ENCODE assay signal across 25 cellular contexts in genomic region chr4:138639018-138639876, GRCh38.
DNase-seq lines count a peak whose midpoint lies in the region; ATAC-seq, FAIRE-seq and TF ChIP-seq lines count a peak whose summit lies in the region.
"Had no signal": no experiment of that assay in that cellular context is flagged by ENCODE, and none has a peak within 500 bp of the region (broad histone marks: within the 10 kb centered on the region; RNA-seq: fewer than 3 reads in every experiment).

No MANE protein-coding gene starts in this region.

- H3K9me3 Mint-ChIP-seq in stimulated activated naive B cell treated with anti-CD40 and anti-IgM and Interleukin-4, amounts not matched to agents 10 μg/mL and 1 μg/mL and 100 μg/mL, for 72 hours: peaks cover 3% of the 10 kb centered on the region in 2 donors
- H3K9me3 Mint-ChIP-seq: activated naive CD4-positive, alpha-beta T cell treated with anti-CD3 and anti-CD28 coated beads, Interleukin-2, amount 10 ng/mL, durations not matched to agents 7 days and 5 days; activated T-cell treated with anti-CD3 and anti-CD28 coated beads, Interleukin-2, amount 50 U/mL, for 4 hours had no signal

- H3K9ac ChIP-seq in Karpas-422 (ENCODE audit: low read length): no peak overlapping the region

- H3K4me1 ChIP-seq in foreskin keratinocyte: no peaks in the 10 kb centered on the region
- H3K4me1 ChIP-seq in thyroid gland: peaks cover under 1 to 7% of the 10 kb centered on the region in 2 donors
- H3K4me1 ChIP-seq in Karpas-422 (ENCODE audit: low read length): peaks cover 2% of the 10 kb centered on the region
- H3K4me1 ChIP-seq: upper lobe of left lung had no signal

- no peak overlapping the region for H3K27ac ChIP-seq in foreskin keratinocyte
- no peak overlapping the region for H3K27ac ChIP-seq in thyroid gland
- H3K27ac ChIP-seq in Karpas-422 (ENCODE audit: low read length): no peak overlapping the region
- H3K27ac ChIP-seq: heart right ventricle, ovary, sigmoid colon, upper lobe of left lung, VCaP had no signal

- H3K27me3 Mint-ChIP-seq in stimulated activated naive B cell treated with anti-CD40 and anti-IgM and Interleukin-4, amounts not matched to agents 10 μg/mL and 1 μg/mL and 100 μg/mL, for 72 hours: peaks cover 4 to 20% of the 10 kb centered on the region in 2 donors
- H3K27me3 Mint-ChIP-seq: activated naive CD4-positive, alpha-beta T cell treated with anti-CD3 and anti-CD28 coated beads, Interleukin-2, amount 10 ng/mL, durations not matched to agents 7 days and 5 days had no signal

- H3K9me3 ChIP-seq in thyroid gland (no peaks in the 10 kb centered on the region), Karpas-422 (ENCODE audit: low read length) (no peaks in the 10 kb centered on the region)
- H3K9me3 ChIP-seq: heart right ventricle, ovary, sigmoid colon, upper lobe of left lung had no signal

- DNase-seq in Caki2 (ENCODE audit: low read depth) (peak; percentile 38), LNCaP clone FGC (ENCODE audit: low read depth) (peak; percentile 15), astrocyte of the spinal cord (ENCODE audit: low read depth, low spot score) (peak; percentile 46), foreskin keratinocyte (peak; percentile 39 to 72), thyroid gland (no peak), Karpas-422 (no peak), urothelium cell line (ENCODE audit: low spot score) (no peak)
- DNase-seq in stimulated activated naive B cell treated with anti-CD40 and anti-IgM and Interleukin-4, amounts not matched to agents 10 μg/mL and 1 μg/mL and 100 μg/mL, for 72 hours: no peak
- DNase-seq: activated CD4-positive, alpha-beta T cell treated with anti-CD3 and anti-CD28 coated beads, Interleukin-2, amount 50 U/mL, for 48 hours; activated naive CD4-positive, alpha-beta T cell treated with anti-CD3 and anti-CD28 coated beads, Interleukin-2, amount 10 ng/mL, durations not matched to agents 7 days and 5 days; activated T-cell treated with anti-CD3 and anti-CD28 coated beads, Interleukin-2, amount 50 U/mL, for 4 hours; heart right ventricle; islet precursor cell; naive thymus-derived CD4-positive, alpha-beta T cell; NCI-H1694 treated with DMSO at 0.1 percent for 48 hours; ovary; Right ventricle myocardium superior; sigmoid colon; upper lobe of left lung had no signal

- H2AFZ ChIP-seq in Karpas-422 (ENCODE audit: low read length): no peak overlapping the region

- H3K4me3 Mint-ChIP-seq in stimulated activated naive B cell treated with anti-CD40 and anti-IgM and Interleukin-4, amounts not matched to agents 10 μg/mL and 1 μg/mL and 100 μg/mL, for 72 hours: no peak overlapping the region
- H3K4me3 Mint-ChIP-seq: activated naive CD4-positive, alpha-beta T cell treated with anti-CD3 and anti-CD28 coated beads, Interleukin-2, amount 10 ng/mL, durations not matched to agents 7 days and 5 days; activated T-cell treated with anti-CD3 and anti-CD28 coated beads, Interleukin-2, amount 50 U/mL, for 4 hours; brain; naive thymus-derived CD4-positive, alpha-beta T cell; stimulated activated naive CD8-positive, alpha-beta T cell treated with anti-CD3 and anti-CD28 coated beads, Interleukin-15, Interleukin-2, amounts not matched to agents 100 ng/mL and 50 ng/mL, for 24 hours had no signal

- H3K27me3 ChIP-seq in foreskin keratinocyte (no peaks in the 10 kb centered on the region), thyroid gland (no peaks in the 10 kb centered on the region), Karpas-422 (ENCODE audit: low read length) (no peaks in the 10 kb centered on the region)
- H3K27me3 ChIP-seq: heart right ventricle, ovary, sigmoid colon, upper lobe of left lung had no signal

- TF ChIP-seq CTCF in LNCaP clone FGC (IDR thresholded peaks at IDR 0.05; ENCODE audit: control insufficient read depth, extremely low read depth, insufficient read depth) (no peak), astrocyte of the spinal cord (IDR thresholded peaks at IDR 0.05; ENCODE audit: low read depth, low read length) (no peak), foreskin keratinocyte (conservative IDR thresholded peaks at IDR 0.05) (no peak), thyroid gland (IDR thresholded peaks at IDR 0.05) (no peak)

- H3K4me1 Mint-ChIP-seq in stimulated activated naive B cell treated with anti-CD40 and anti-IgM and Interleukin-4, amounts not matched to agents 10 μg/mL and 1 μg/mL and 100 μg/mL, for 72 hours: no peaks in the 10 kb centered on the region
- H3K4me1 Mint-ChIP-seq: activated naive CD4-positive, alpha-beta T cell treated with anti-CD3 and anti-CD28 coated beads, Interleukin-2, amount 10 ng/mL, durations not matched to agents 7 days and 5 days; naive thymus-derived CD4-positive, alpha-beta T cell had no signal

- H3K36me3 Mint-ChIP-seq in stimulated activated naive B cell treated with anti-CD40 and anti-IgM and Interleukin-4, amounts not matched to agents 10 μg/mL and 1 μg/mL and 100 μg/mL, for 72 hours: no peaks in the 10 kb centered on the region
- H3K36me3 Mint-ChIP-seq: activated naive CD4-positive, alpha-beta T cell treated with anti-CD3 and anti-CD28 coated beads, Interleukin-2, amount 10 ng/mL, durations not matched to agents 7 days and 5 days; brain; naive thymus-derived CD4-positive, alpha-beta T cell had no signal

- H3K4me2 ChIP-seq in Karpas-422 (ENCODE audit: low read depth, low read length, poor library complexity, severe bottlenecking): no peak overlapping the region

- peak; percentile 56 for ATAC-seq in foreskin keratinocyte
- ATAC-seq in stimulated activated naive B cell treated with anti-CD40 and anti-IgM and Interleukin-4, amounts not matched to agents 10 μg/mL and 1 μg/mL and 100 μg/mL, for 72 hours (replicated peaks): no peak
- ATAC-seq: activated T-cell treated with anti-CD3 and anti-CD28 coated beads, Interleukin-2, amount 50 U/mL, for 4 hours; esophagus mucosa; heart right ventricle; naive thymus-derived CD4-positive, alpha-beta T cell had no signal

- no peaks in the 10 kb centered on the region for H4K20me1 ChIP-seq in Karpas-422 (ENCODE audit: insufficient read depth, low read depth, low read length)

- FAIRE-seq in urothelium cell line (lab: Jason Lieb, UNC): no peak
- FAIRE-seq: GM19239, H54 had no signal

- TF ChIP-seq POLR2A in thyroid gland (IDR thresholded peaks at IDR 0.05): no peak

- WGBS in thyroid gland, 2 donors: 89 to 96% methylated on average over 2 of the region's 2 CpGs

- no peaks in the 10 kb centered on the region for H3K79me2 ChIP-seq in Karpas-422 (ENCODE audit: low read length)

- no peak overlapping the region for H3K4me3 ChIP-seq in LNCaP clone FGC (ENCODE audit: low read depth, low read length)
- H3K4me3 ChIP-seq in astrocyte of the spinal cord (ENCODE audit: low read depth, low read length): no peak overlapping the region
- H3K4me3 ChIP-seq in thyroid gland (replicated peaks in 1 of 3): no peak overlapping the region
- H3K4me3 ChIP-seq in Karpas-422 (ENCODE audit: low read length): no peak overlapping the region
- H3K4me3 ChIP-seq: heart right ventricle, ovary, sigmoid colon, upper lobe of left lung had no signal

- intact Hi-C loops in thyroid gland (cut with DNase I): no loop called here

- H3K27ac Mint-ChIP-seq in stimulated activated naive B cell treated with anti-CD40 and anti-IgM and Interleukin-4, amounts not matched to agents 10 μg/mL and 1 μg/mL and 100 μg/mL, for 72 hours: no peak overlapping the region
- H3K27ac Mint-ChIP-seq: activated naive CD4-positive, alpha-beta T cell treated with anti-CD3 and anti-CD28 coated beads, Interleukin-2, amount 10 ng/mL, durations not matched to agents 7 days and 5 days; brain; naive thymus-derived CD4-positive, alpha-beta T cell; stimulated activated naive CD8-positive, alpha-beta T cell treated with anti-CD3 and anti-CD28 coated beads, Interleukin-15, Interleukin-2, amounts not matched to agents 100 ng/mL and 50 ng/mL, for 24 hours had no signal

- H3K9me2 ChIP-seq in Karpas-422 (replicated peaks; ENCODE audit: insufficient read depth, low read length): no peaks in the 10 kb centered on the region

- in situ Hi-C loops in Caki2 (cut with HindIII; ENCODE audit: low pct_unique_long_range_greater_than_20kb, low sequenced_read_pairs) (no loop called here), astrocyte of the spinal cord (cut with HindIII; ENCODE audit: low sequenced_read_pairs) (no loop called here)

- H3K36me3 ChIP-seq in thyroid gland (no peaks in the 10 kb centered on the region), Karpas-422 (ENCODE audit: insufficient read depth, low read length) (no peaks in the 10 kb centered on the region)
- H3K36me3 ChIP-seq: heart right ventricle, ovary, sigmoid colon, upper lobe of left lung had no signal

Comparison
In these comparisons a context has a peak if more than half of its experiments do, and no peak if none do; other contexts are left out.
1. DNase-seq: peak in Caki2 (single experiment), LNCaP clone FGC (single experiment), astrocyte of the spinal cord (single experiment) and foreskin keratinocyte (2 of 2); none in thyroid gland (0 of 2), Karpas-422 (single experiment), urothelium cell line (single experiment) and stimulated activated naive B cell treated with anti-CD40 and anti-IgM and Interleukin-4, amounts not matched to agents 10 μg/mL and 1 μg/mL and 100 μg/mL, for 72 hours (single experiment).